26 cellular contexts compared by ENCODE assay signal in genomic region chr14:24670594-24670993, GRCh38. TPM values are rescaled to one million over a fixed set of nuclear protein-coding genes. Genes with fewer than 3 reads are reported as not detected.
DNase-seq lines count a peak whose midpoint lies in the region; ATAC-seq and TF ChIP-seq lines count a peak whose summit lies in the region.
"Had no signal": no experiment of that assay in that cellular context is flagged by ENCODE, and none has a peak within 500 bp of the region (broad histone marks: within the 10 kb centered on the region; RNA-seq: fewer than 3 reads in every experiment).

No MANE protein-coding gene starts in this region.

- H3K9me3 ChIP-seq in psoas muscle = no peaks in the 10 kb centered on the region

- no peak overlapping the region for H3K4me3 Mint-ChIP-seq in activated CD4-positive, alpha-beta memory T cell treated with anti-CD3 and anti-CD28 coated beads, Interleukin-2, amount 10 ng/mL, durations not matched to agents 7 days and 5 days
- H3K4me3 Mint-ChIP-seq: CD14-positive monocyte; central memory CD8-positive, alpha-beta T cell; memory B cell had no signal

- H3K4me3 ChIP-seq in psoas muscle = no peak overlapping the region

- H3K4me1 ChIP-seq in psoas muscle = no peaks in the 10 kb centered on the region

- ATAC-seq in psoas muscle = no peak
- ATAC-seq: HepG2, left colon, Right ventricle myocardium inferior had no signal

- peak overlapping the region; percentile 75 for H3K27ac Mint-ChIP-seq in activated CD4-positive, alpha-beta memory T cell treated with anti-CD3 and anti-CD28 coated beads, Interleukin-2, amount 10 ng/mL, durations not matched to agents 7 days and 5 days
- H3K27ac Mint-ChIP-seq: memory B cell had no signal

- DNase-seq in activated naive CD4-positive, alpha-beta T cell treated with Interleukin-2 at 50 U/mL for 16 hours = peak; percentile 44
- no peak for DNase-seq in activated naive CD4-positive, alpha-beta T cell (lab: John Stamatoyannopoulos, UW)
- DNase-seq in activated CD4-positive, alpha-beta memory T cell treated with anti-CD3 and anti-CD28 coated beads, Interleukin-2, amount 10 ng/mL, durations not matched to agents 7 days and 5 days = peak; percentile 46
- DNase-seq in activated naive CD4-positive, alpha-beta T cell treated with anti-CD3 and anti-CD28 coated beads, Interleukin-2, amount 50 U/mL, for 16 hours = peak; percentile 25
- DNase-seq in stimulated activated CD8-positive, alpha-beta memory T cell treated with anti-CD3 and anti-CD28 coated beads, Interleukin-4, amount 100 ng/mL, for 48 hours = peak; percentile 73
- DNase-seq in NCI-H1048 (lab: John Stamatoyannopoulos, UW) (no peak), GM20000 (ENCODE audit: low spot score) (no peak), psoas muscle (no peak)
- DNase-seq: ACHN; activated CD4-positive, alpha-beta T cell treated with anti-CD3 and anti-CD28 coated beads for 1 hour; head of caudate nucleus; left colon; NCI-H1930; NCI-H226; NCI-H82; nucleus accumbens; small intestine had no signal

- no peaks in the 10 kb centered on the region for H3K36me3 ChIP-seq in psoas muscle (ENCODE audit: insufficient read depth in 1 of 2, low read depth in 1 of 2)

- POLR2A ChIA-PET in activated CD4-positive, alpha-beta memory T cell treated with anti-CD3 and anti-CD28 coated beads, Interleukin-2, amount 10 ng/mL, durations not matched to agents 7 days and 5 days (lab: Charles Lee) = interaction anchor here (1.6 kb wide), 1 partner anchor 36 kb away, joined by 6 read pairs; the partner anchor contains the start of gene GZMB

- peaks cover 2% of the 10 kb centered on the region for H3K9me3 Mint-ChIP-seq in activated CD4-positive, alpha-beta memory T cell treated with anti-CD3 and anti-CD28 coated beads, Interleukin-2, amount 10 ng/mL, durations not matched to agents 7 days and 5 days
- H3K9me3 Mint-ChIP-seq: central memory CD8-positive, alpha-beta T cell had no signal

- intact Hi-C loops in psoas muscle (cut with DNase I) = no loop called here

- H3K27me3 ChIP-seq in psoas muscle (ENCODE audit: insufficient read depth in 3 of 3, low read length in 2 of 3) = no peaks in the 10 kb centered on the region

- H3K27ac ChIP-seq in psoas muscle = no peak overlapping the region

- H3K27me3 Mint-ChIP-seq in activated CD4-positive, alpha-beta memory T cell treated with anti-CD3 and anti-CD28 coated beads, Interleukin-2, amount 10 ng/mL, durations not matched to agents 7 days and 5 days = no peaks in the 10 kb centered on the region
- H3K27me3 Mint-ChIP-seq: central memory CD8-positive, alpha-beta T cell; memory B cell had no signal

- H3K36me3 Mint-ChIP-seq in activated CD4-positive, alpha-beta memory T cell treated with anti-CD3 and anti-CD28 coated beads, Interleukin-2, amount 10 ng/mL, durations not matched to agents 7 days and 5 days (ENCODE audit: low read depth) = peaks cover 27% of the 10 kb centered on the region
- H3K36me3 Mint-ChIP-seq: CD14-positive monocyte had no signal

- H3K4me1 Mint-ChIP-seq in activated CD4-positive, alpha-beta memory T cell treated with anti-CD3 and anti-CD28 coated beads, Interleukin-2, amount 10 ng/mL, durations not matched to agents 7 days and 5 days = peaks cover 87% of the 10 kb centered on the region

- CTCF ChIA-PET in activated CD4-positive, alpha-beta memory T cell treated with anti-CD3 and anti-CD28 coated beads, Interleukin-2, amount 10 ng/mL, durations not matched to agents 7 days and 5 days (lab: Charles Lee) = no interaction called here

- TF ChIP-seq CTCF in GM20000 (IDR thresholded peaks at IDR 0.05; ENCODE audit: extremely low read depth, missing control alignments) = no peak
- TF ChIP-seq CTCF in psoas muscle (IDR thresholded peaks at IDR 0.05) = no peak

- 69 to 81% (median 78%) methylated on average over 1 of the region's 1 CpG for WGBS in psoas muscle, 3 donors

RNA-seq across cellular contexts. Expression of gene GZMB, which starts 36.6 kb away (rescaled TPM):
- total RNA-seq in activated CD4-positive, alpha-beta memory T cell treated with anti-CD3 and anti-CD28 coated beads, Interleukin-2, amount 10 ng/mL, durations not matched to agents 7 days and 5 days = 100 to 1,000 TPM; 682 to 685 TPM
- 1 to 10 TPM in 1 of 4 donors, under 1 TPM in 2, not detected in 1; 0.29 to 1.0 (median 0.83) TPM for total RNA-seq in psoas muscle
- polyA plus RNA-seq in psoas muscle = under 1 TPM; 0.22 to 0.59 (median 0.32) TPM
- total RNA-seq: astrocyte, dermis microvascular lymphatic vessel endothelial cell, HepG2, LHCN-M2, renal cortical epithelial cell had no signal

Comparison
In these comparisons a context has a peak if more than half of its experiments do, and no peak if none do; other contexts are left out.
1. DNase-seq: peak in activated naive CD4-positive, alpha-beta T cell treated with Interleukin-2 at 50 U/mL for 16 hours (single experiment), activated CD4-positive, alpha-beta memory T cell treated with anti-CD3 and anti-CD28 coated beads, Interleukin-2, amount 10 ng/mL, durations not matched to agents 7 days and 5 days (single experiment), activated naive CD4-positive, alpha-beta T cell treated with anti-CD3 and anti-CD28 coated beads, Interleukin-2, amount 50 U/mL, for 16 hours (single experiment) and stimulated activated CD8-positive, alpha-beta memory T cell treated with anti-CD3 and anti-CD28 coated beads, Interleukin-4, amount 100 ng/mL, for 48 hours (single experiment); none in activated naive CD4-positive, alpha-beta T cell (0 of 4), NCI-H1048 (single experiment), GM20000 (single experiment) and psoas muscle (0 of 2).
2. RNA of gene GZMB, which starts 36.6 kb away (total RNA-seq): 682 to 685 TPM in activated CD4-positive, alpha-beta memory T cell treated with anti-CD3 and anti-CD28 coated beads, Interleukin-2, amount 10 ng/mL, durations not matched to agents 7 days and 5 days; 0.29 to 1.0 TPM in psoas muscle; every median in the first group is over 100 times any median in the second.